In genomic region chr6:139600919-139601470, GRCh38 we compare ENCODE assay signal across 11 cellular contexts.
DNase-seq lines count a peak whose midpoint lies in the region; ATAC-seq, FAIRE-seq and TF ChIP-seq lines count a peak whose summit lies in the region.
"Had no signal": no experiment of that assay in that cellular context is flagged by ENCODE, and none has a peak within 500 bp of the region (broad histone marks: within the 10 kb centered on the region; RNA-seq: fewer than 3 reads in every experiment).

No MANE protein-coding gene starts in this region.

- no peak overlapping the region for H3K4me3 ChIP-seq in HAP-1
- H3K4me3 ChIP-seq in HepG2 (replicated peaks in 1 of 3; ENCODE audit: insufficient read depth in 1 of 3, low read depth in 2 of 3, low read length in 3 of 3) = no peak overlapping the region

- TF ChIP-seq POLR2A in HepG2 (IDR thresholded peaks at IDR 0.05; ENCODE audit: insufficient read depth in 1 of 2, low read depth in 2 of 2, low read length in 2 of 2) = no peak

- no peak for TF ChIP-seq RAD21 in HepG2 (CRISPR knock-in tag; IDR thresholded peaks at IDR 0.05)

- H3K4me1 ChIP-seq in HAP-1 (no peaks in the 10 kb centered on the region), HepG2 (ENCODE audit: insufficient read depth, low read length) (peaks cover 20% of the 10 kb centered on the region)

- FAIRE-seq in HepG2 (lab: Jason Lieb, UNC) = no peak
- FAIRE-seq: islet of Langerhans had no signal

- in situ Hi-C loops in HAP-1 (cut with MboI; ENCODE audit: low sequenced_read_pairs) (no loop called here), HepG2 (cut with HindIII; ENCODE audit: extremely low pct_ligation_motif_present, low pct_unique_long_range_greater_than_20kb) (no loop called here)

- H3K36me3 ChIP-seq in HAP-1 (replicated peaks) (no peaks in the 10 kb centered on the region), HepG2 (replicated peaks in 1 of 2; ENCODE audit: control insufficient read depth in 1 of 2, insufficient read depth in 2 of 2, low read length in 2 of 2) (no peaks in the 10 kb centered on the region)
- H3K36me3 ChIP-seq: neutrophil had no signal

- no peak overlapping the region for H2AFZ ChIP-seq in HepG2 (ENCODE audit: low read length)

- TF ChIP-seq CTCF in type B pancreatic cell (conservative IDR thresholded peaks at IDR 0.05) (no peak), HepG2 (CRISPR knock-in tag; IDR thresholded peaks at IDR 0.05) (no peak)

- H3K4me3 Mint-ChIP-seq in T-helper 2 cell treated with Interferon-gamma antibody and Interleukin-4, amounts not matched to agents 5 μg/mL and 100 μg/mL, for 36 hours = no peak overlapping the region
- H3K4me3 Mint-ChIP-seq in type B pancreatic cell = no peak overlapping the region
- H3K4me3 Mint-ChIP-seq: activated naive CD8-positive, alpha-beta T cell had no signal

- no peaks in the 10 kb centered on the region for H3K9me3 ChIP-seq in HAP-1
- H3K9me3 ChIP-seq in HepG2 (ENCODE audit: low read length) = no peaks in the 10 kb centered on the region
- H3K9me3 ChIP-seq: neutrophil had no signal

- intact Hi-C loops in HepG2 (cut with micrococcal nuclease; ENCODE audit: unreplicated experiment) = no loop called here

- CTCF ChIA-PET in HepG2 (lab: Yijun Ruan, JAX; ENCODE audit: low intra/inter-chr PET ratio, low total read pairs) = no interaction called here

- no peaks in the 10 kb centered on the region for H3K27me3 Mint-ChIP-seq in T-helper 2 cell treated with Interferon-gamma antibody and Interleukin-4, amounts not matched to agents 5 μg/mL and 100 μg/mL, for 36 hours (ENCODE audit: low read depth)
- no peaks in the 10 kb centered on the region for H3K27me3 Mint-ChIP-seq in type B pancreatic cell
- H3K27me3 Mint-ChIP-seq: activated naive CD8-positive, alpha-beta T cell had no signal

- POLR2A ChIA-PET in HepG2 (lab: Yijun Ruan, JAX) = no interaction called here

- BruUV-seq in HepG2 (replicated peaks; lab: Mats Ljungman, UMichigan) = no TSS peak

- DNase-seq in T-helper 2 cell treated with Interferon-gamma antibody and Interleukin-4, amounts not matched to agents 5 μg/mL and 100 μg/mL, for 36 hours (ENCODE audit: low spot score) = peak; percentile 39
- DNase-seq in type B pancreatic cell (ENCODE audit: extremely low spot score, unreplicated experiment) (no peak), NCI-H1930 (lab: John Stamatoyannopoulos, UW) (no peak), HAP-1 (ENCODE audit: low spot score in 2 of 2) (no peak), HepG2 (ENCODE audit: low spot score) (no peak)

- peak; percentile 97 for ATAC-seq in GM18502 (IDR thresholded peaks at IDR 0.05; ENCODE audit: poor library complexity, unreplicated experiment)
- ATAC-seq in GM19397 (IDR thresholded peaks at IDR 0.05; ENCODE audit: unreplicated experiment) = peak; percentile 94
- peak; percentile 83 for ATAC-seq in HG02970 (IDR thresholded peaks at IDR 0.05; ENCODE audit: low FRiP score, unreplicated experiment)
- ATAC-seq in HepG2 = no peak

- H3K27me3 ChIP-seq in HAP-1 (ENCODE audit: low read depth) (no peaks in the 10 kb centered on the region), HepG2 (ENCODE audit: control insufficient read depth in 1 of 2, insufficient read depth in 2 of 2, low read length in 2 of 2) (no peaks in the 10 kb centered on the region)
- H3K27me3 ChIP-seq: neutrophil had no signal

- peaks cover 5% of the 10 kb centered on the region for H3K4me1 Mint-ChIP-seq in T-helper 2 cell treated with Interferon-gamma antibody and Interleukin-4, amounts not matched to agents 5 μg/mL and 100 μg/mL, for 36 hours (ENCODE audit: low read depth)
- peaks cover 23% of the 10 kb centered on the region for H3K4me1 Mint-ChIP-seq in type B pancreatic cell (ENCODE audit: unreplicated experiment)

- H3K9ac ChIP-seq in HepG2 (ENCODE audit: insufficient read depth, low read depth, low read length) = no peak overlapping the region

- H4K20me1 ChIP-seq in HepG2 (ENCODE audit: insufficient read depth, low read length) = no peaks in the 10 kb centered on the region

- no peak overlapping the region for H3K4me2 ChIP-seq in HepG2 (ENCODE audit: low read depth, low read length)

- no peaks in the 10 kb centered on the region for H3K79me2 ChIP-seq in HepG2 (ENCODE audit: insufficient read depth, low read length)

- WGBS in HepG2 (ENCODE audit: low lambda C conversion rate) = 64% methylated on average over 2 of the region's 2 CpGs

- no peaks in the 10 kb centered on the region for H3K9me3 Mint-ChIP-seq in T-helper 2 cell treated with Interferon-gamma antibody and Interleukin-4, amounts not matched to agents 5 μg/mL and 100 μg/mL, for 36 hours
- no peaks in the 10 kb centered on the region for H3K9me3 Mint-ChIP-seq in type B pancreatic cell

- TF ChIP-seq EP300 in HepG2 (IDR thresholded peaks at IDR 0.05; ENCODE audit: low read depth in 2 of 2, low read length in 2 of 2) (no peak), HepG2 (CRISPR knock-in tag; IDR thresholded peaks at IDR 0.05; ENCODE audit: borderline replicate concordance) (no peak)

- H3K27ac ChIP-seq in HepG2 (ENCODE audit: extremely low read length, insufficient read depth, low read length) = no peak overlapping the region
- H3K27ac ChIP-seq: neutrophil had no signal

- no peak overlapping the region for H3K27ac Mint-ChIP-seq in T-helper 2 cell treated with Interferon-gamma antibody and Interleukin-4, amounts not matched to agents 5 μg/mL and 100 μg/mL, for 36 hours
- no peak overlapping the region for H3K27ac Mint-ChIP-seq in type B pancreatic cell
- H3K27ac Mint-ChIP-seq: activated naive CD8-positive, alpha-beta T cell had no signal

- peaks cover 3% of the 10 kb centered on the region for H3K36me3 Mint-ChIP-seq in T-helper 2 cell treated with Interferon-gamma antibody and Interleukin-4, amounts not matched to agents 5 μg/mL and 100 μg/mL, for 36 hours (ENCODE audit: low read depth)
- H3K36me3 Mint-ChIP-seq in type B pancreatic cell = no peaks in the 10 kb centered on the region
- H3K36me3 Mint-ChIP-seq: activated naive CD8-positive, alpha-beta T cell had no signal

TF ChIP-seq in HepG2, 621 proteins besides CTCF, POLR2A, EP300 and RAD21:
- no peak for TF ChIP-seq PLRG1 (conservative IDR thresholded peaks at IDR 0.05)
- TF ChIP-seq ZNF224 (CRISPR knock-in tag; IDR thresholded peaks at IDR 0.05) = no peak
- no peak for TF ChIP-seq SP1 (IDR thresholded peaks at IDR 0.05)
- TF ChIP-seq SP1 (CRISPR knock-in tag; IDR thresholded peaks at IDR 0.05) = no peak
- TF ChIP-seq ZHX2 (IDR thresholded peaks at IDR 0.05; ENCODE audit: low read depth) = no peak
- TF ChIP-seq ZHX2 (CRISPR knock-in tag; IDR thresholded peaks at IDR 0.05; ENCODE audit: borderline replicate concordance) = no peak
- TF ChIP-seq GATAD1 (CRISPR knock-in tag; IDR thresholded peaks at IDR 0.05) = no peak
